Comparison of ENCODE assay signal across 15 cellular contexts in genomic region chr20:43492101-43492500, GRCh38. TPM values are rescaled to one million over a fixed set of nuclear protein-coding genes. Genes with fewer than 3 reads are reported as not detected.
A peak's percentile ranks its signal among the peaks of the same experiment; 100 is the strongest.
DNase-seq lines count a peak whose midpoint lies in the region; ATAC-seq and TF ChIP-seq lines count a peak whose summit lies in the region.
"Had no signal": no experiment of that assay in that cellular context is flagged by ENCODE, and none has a peak within 500 bp of the region (broad histone marks: within the 10 kb centered on the region; RNA-seq: fewer than 3 reads in every experiment).

No MANE protein-coding gene starts in this region.

- no peak overlapping the region for H3K27ac ChIP-seq in esophagus muscularis mucosa (replicated peaks in 1 of 4)
- H3K27ac ChIP-seq: dorsolateral prefrontal cortex, PC-9, prostate gland had no signal

- no peak for TF ChIP-seq POLR2A in esophagus muscularis mucosa (IDR thresholded peaks at IDR 0.05; ENCODE audit: low read depth)

- peak; percentile 99 for ATAC-seq in activated T-cell treated with anti-CD3 and anti-CD28 coated beads, Interleukin-2, amount 50 U/mL, for 72 hours (replicated peaks in 1 of 2)
- ATAC-seq in GM21723 (IDR thresholded peaks at IDR 0.05; ENCODE audit: unreplicated experiment), result peak; percentile 90
- peak; percentile 93 for ATAC-seq in HG03558 (IDR thresholded peaks at IDR 0.05; ENCODE audit: extremely low read depth, unreplicated experiment)
- peak; percentile 92 for ATAC-seq in stimulated activated effector memory CD8-positive, alpha-beta T cell treated with anti-CD3 and anti-CD28 coated beads, Interleukin-12 subunit alpha, Interleukin-12 subunit beta, amount 100 ng/mL, for 72 hours

- no peaks in the 10 kb centered on the region for H3K4me1 ChIP-seq in esophagus muscularis mucosa
- H3K4me1 ChIP-seq: prostate gland had no signal

- no peak overlapping the region for H3K4me3 ChIP-seq in esophagus muscularis mucosa
- H3K4me3 ChIP-seq: dorsolateral prefrontal cortex, PC-9, prostate gland had no signal

- H3K9me3 Mint-ChIP-seq in activated T-cell treated with anti-CD3 and anti-CD28 coated beads, Interleukin-2, amount 50 U/mL, for 72 hours, result peaks cover 0 to 2% of the 10 kb centered on the region in 2 donors
- H3K9me3 Mint-ChIP-seq in stimulated activated effector memory CD8-positive, alpha-beta T cell treated with anti-CD3 and anti-CD28 coated beads, Interleukin-12 subunit alpha, Interleukin-12 subunit beta, amount 100 ng/mL, for 72 hours, result no peaks in the 10 kb centered on the region
- H3K9me3 Mint-ChIP-seq: activated naive CD4-positive, alpha-beta T cell treated with anti-CD3 and anti-CD28 coated beads, Interleukin-2, amount 50 U/mL, for 24 hours had no signal

- H3K27me3 Mint-ChIP-seq in activated T-cell treated with anti-CD3 and anti-CD28 coated beads, Interleukin-2, amount 50 U/mL, for 72 hours (ENCODE audit: low read depth), result no peaks in the 10 kb centered on the region

- no peak for TF ChIP-seq EP300 in esophagus muscularis mucosa (IDR thresholded peaks at IDR 0.05)

- 92% methylated on average over 3 of the region's 3 CpGs for WGBS in esophagus muscularis mucosa

- H3K36me3 Mint-ChIP-seq in activated T-cell treated with anti-CD3 and anti-CD28 coated beads, Interleukin-2, amount 50 U/mL, for 72 hours (ENCODE audit: insufficient read depth in 2 of 2), result peaks cover 5 to 6% of the 10 kb centered on the region in 2 donors
- no peaks in the 10 kb centered on the region for H3K36me3 Mint-ChIP-seq in stimulated activated effector memory CD8-positive, alpha-beta T cell treated with anti-CD3 and anti-CD28 coated beads, Interleukin-12 subunit alpha, Interleukin-12 subunit beta, amount 100 ng/mL, for 72 hours
- H3K36me3 Mint-ChIP-seq: activated naive CD4-positive, alpha-beta T cell treated with anti-CD3 and anti-CD28 coated beads, Interleukin-2, amount 50 U/mL, for 24 hours had no signal

- DNase-seq in activated T-cell treated with anti-CD3 and anti-CD28 coated beads, Interleukin-2, amount 50 U/mL, for 72 hours, result peak in 1 of 2 donors; percentile 6
- DNase-seq in activated T-cell treated with anti-CD3 and anti-CD28 coated beads for 4 hours, result no peak
- no peak for DNase-seq in stimulated activated effector memory CD8-positive, alpha-beta T cell treated with anti-CD3 and anti-CD28 coated beads, Interleukin-12 subunit alpha, Interleukin-12 subunit beta, amount 100 ng/mL, for 72 hours (ENCODE audit: low spot score in 2 of 2)
- DNase-seq in OCI-M2 (lab: John Stamatoyannopoulos, UW; ENCODE audit: unreplicated experiment), result no peak
- no peak for DNase-seq in D341Med (ENCODE audit: low spot score)
- DNase-seq in esophagus muscularis mucosa (ENCODE audit: extremely low spot score), result no peak
- DNase-seq: dorsolateral prefrontal cortex, H7, mesenchymal stem cell, NCI-H1694 treated with DMSO at 0.1 percent for 48 hours had no signal

- no peaks in the 10 kb centered on the region for H3K36me3 ChIP-seq in esophagus muscularis mucosa
- H3K36me3 ChIP-seq: prostate gland had no signal

- peaks cover 13% of the 10 kb centered on the region for H3K4me1 Mint-ChIP-seq in activated T-cell treated with anti-CD3 and anti-CD28 coated beads, Interleukin-2, amount 50 U/mL, for 72 hours (ENCODE audit: low read depth)
- H3K4me1 Mint-ChIP-seq in stimulated activated effector memory CD8-positive, alpha-beta T cell treated with anti-CD3 and anti-CD28 coated beads, Interleukin-12 subunit alpha, Interleukin-12 subunit beta, amount 100 ng/mL, for 72 hours, result no peaks in the 10 kb centered on the region
- H3K4me1 Mint-ChIP-seq: activated naive CD4-positive, alpha-beta T cell treated with anti-CD3 and anti-CD28 coated beads, Interleukin-2, amount 50 U/mL, for 24 hours had no signal

- H3K4me3 Mint-ChIP-seq in activated T-cell treated with anti-CD3 and anti-CD28 coated beads, Interleukin-2, amount 50 U/mL, for 72 hours, result peak overlapping the region; percentile 17 to 34
- H3K4me3 Mint-ChIP-seq in stimulated activated effector memory CD8-positive, alpha-beta T cell treated with anti-CD3 and anti-CD28 coated beads, Interleukin-12 subunit alpha, Interleukin-12 subunit beta, amount 100 ng/mL, for 72 hours, result no peak overlapping the region
- H3K4me3 Mint-ChIP-seq: activated naive CD4-positive, alpha-beta T cell treated with anti-CD3 and anti-CD28 coated beads, Interleukin-2, amount 50 U/mL, for 24 hours had no signal

- H3K9me3 ChIP-seq in esophagus muscularis mucosa, result no peaks in the 10 kb centered on the region
- H3K9me3 ChIP-seq: prostate gland had no signal

- H3K27me3 ChIP-seq in esophagus muscularis mucosa, result no peaks in the 10 kb centered on the region
- H3K27me3 ChIP-seq: dorsolateral prefrontal cortex had no signal

- H3K27ac Mint-ChIP-seq in activated T-cell treated with anti-CD3 and anti-CD28 coated beads, Interleukin-2, amount 50 U/mL, for 72 hours, result peak overlapping the region; percentile 24
- no peak overlapping the region for H3K27ac Mint-ChIP-seq in stimulated activated effector memory CD8-positive, alpha-beta T cell treated with anti-CD3 and anti-CD28 coated beads, Interleukin-12 subunit alpha, Interleukin-12 subunit beta, amount 100 ng/mL, for 72 hours
- H3K27ac Mint-ChIP-seq: activated naive CD4-positive, alpha-beta T cell treated with anti-CD3 and anti-CD28 coated beads, Interleukin-2, amount 50 U/mL, for 24 hours had no signal

- intact Hi-C loops in esophagus muscularis mucosa (cut with DNase I), result no loop called here

- no peak for TF ChIP-seq CTCF in esophagus muscularis mucosa (IDR thresholded peaks at IDR 0.05)

RNA-seq across cellular contexts. Expression of gene L3MBTL1, which starts 15.4 kb away (rescaled TPM):
- total RNA-seq in activated T-cell treated with anti-CD3 and anti-CD28 coated beads, Interleukin-2, amount 50 U/mL, for 72 hours, result 10 to 100 TPM; 17.7 to 20.2 TPM
- 10 to 100 TPM in 1 of 4 donors, 1 to 10 TPM in 3; 5.6 to 19.5 (median 8.5) TPM for total RNA-seq in esophagus muscularis mucosa

RNA-seq across cellular contexts. Expression of gene SRSF6, which starts 34.4 kb away (rescaled TPM):
- total RNA-seq in activated T-cell treated with anti-CD3 and anti-CD28 coated beads, Interleukin-2, amount 50 U/mL, for 72 hours, result 100 to 1,000 TPM; 128 to 158 TPM
- total RNA-seq in esophagus muscularis mucosa, result 10 to 100 TPM; 22.4 to 46.1 (median 25.3) TPM
